ENCODE assay signal across 22 cellular contexts in the genomic region with DNA sequence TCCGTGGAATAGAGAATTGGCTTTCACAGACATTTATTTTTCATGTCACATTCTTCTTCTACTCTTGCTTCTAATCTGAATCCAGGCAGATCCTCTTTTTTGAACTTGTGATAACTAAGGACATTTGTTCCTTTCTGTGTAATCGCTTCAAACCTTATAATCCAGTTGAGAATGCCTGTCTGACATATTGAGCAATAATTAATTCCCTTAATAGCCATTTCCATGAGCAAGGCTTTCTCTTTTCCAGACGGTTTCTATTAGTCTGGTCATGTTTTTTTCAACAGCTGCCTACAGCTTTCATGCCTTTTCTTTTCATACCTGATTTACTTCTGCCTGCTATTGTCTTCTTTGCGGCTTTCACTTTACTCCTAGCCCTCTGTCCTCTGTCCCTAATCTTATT.
DNase-seq lines count a peak whose midpoint lies in the region; ATAC-seq, FAIRE-seq and TF ChIP-seq lines count a peak whose summit lies in the region.
"Had no signal": no experiment of that assay in that cellular context is flagged by ENCODE, and none has a peak within 500 bp of the region (broad histone marks: within the 10 kb centered on the region; RNA-seq: fewer than 3 reads in every experiment).

No MANE protein-coding gene starts in this region.

- no peak overlapping the region for H3K9ac ChIP-seq in adipocyte (ENCODE audit: low read length)
- no peak overlapping the region for H3K9ac ChIP-seq in keratinocyte (ENCODE audit: control insufficient read depth, extremely low read depth, insufficient read depth, low read length)
- no peak overlapping the region for H3K9ac ChIP-seq in skeletal muscle satellite cell (ENCODE audit: low read depth, low read length)
- H3K9ac ChIP-seq: BLaER1 treated with 17β-estradiol and CSF1 and Interleukin-3, amounts not matched to agents 10 nM and 100 nM had no signal

- no peaks in the 10 kb centered on the region for H4K20me1 ChIP-seq in keratinocyte (ENCODE audit: control insufficient read depth, extremely low read depth, insufficient read depth, low read length)
- H4K20me1 ChIP-seq: BLaER1 treated with 17β-estradiol and CSF1 and Interleukin-3, amounts not matched to agents 10 nM and 100 nM had no signal

- H3K27me3 ChIP-seq in adipocyte (replicated peaks; ENCODE audit: control insufficient read depth, insufficient read depth, low read length) (no peaks in the 10 kb centered on the region), keratinocyte (ENCODE audit: control insufficient read depth, extremely low read depth, insufficient read depth, low read length) (no peaks in the 10 kb centered on the region), skeletal muscle satellite cell (ENCODE audit: control insufficient read depth, insufficient read depth, low read length) (no peaks in the 10 kb centered on the region)
- H3K27me3 ChIP-seq: BLaER1 treated with 17β-estradiol and CSF1 and Interleukin-3, amounts not matched to agents 10 nM and 100 nM had no signal

- H3K36me3 ChIP-seq in adipocyte (ENCODE audit: control insufficient read depth, insufficient read depth, low read length, severe bottlenecking) (no peaks in the 10 kb centered on the region), keratinocyte (ENCODE audit: control insufficient read depth in 2 of 2, extremely low read depth in 1 of 2, insufficient read depth in 2 of 2, low read length in 2 of 2) (no peaks in the 10 kb centered on the region), skeletal muscle satellite cell (ENCODE audit: insufficient read depth, low read length) (no peaks in the 10 kb centered on the region)
- H3K36me3 ChIP-seq: BLaER1 treated with 17β-estradiol and CSF1 and Interleukin-3, amounts not matched to agents 10 nM and 100 nM had no signal

- ATAC-seq in GM21360 (IDR thresholded peaks at IDR 0.05; ENCODE audit: unreplicated experiment) (no peak), GM18861 (IDR thresholded peaks at IDR 0.05; ENCODE audit: unreplicated experiment) (no peak)

- TF ChIP-seq CTCF in keratinocyte (optimal IDR thresholded peaks at IDR 0.05 in 1 of 3, IDR thresholded peaks at IDR 0.05 in 1 of 3, conservative IDR thresholded peaks at IDR 0.05 in 1 of 3; ENCODE audit: extremely low read depth in 1 of 3, insufficient read depth in 2 of 3, low read length in 3 of 3) = no peak

- peak overlapping the region; percentile 42 for H3K4me3 ChIP-seq in adipocyte (ENCODE audit: low read length)
- no peak overlapping the region for H3K4me3 ChIP-seq in keratinocyte (ENCODE audit: control insufficient read depth in 2 of 3, extremely low read depth in 1 of 3, insufficient read depth in 2 of 3, low read depth in 1 of 3, low read length in 3 of 3)
- no peak overlapping the region for H3K4me3 ChIP-seq in skeletal muscle satellite cell (ENCODE audit: low read length)
- H3K4me3 ChIP-seq: BLaER1 treated with 17β-estradiol and CSF1 and Interleukin-3, amounts not matched to agents 10 nM and 100 nM had no signal

- no peak overlapping the region for H3K27ac ChIP-seq in keratinocyte (ENCODE audit: control insufficient read depth, insufficient read depth, low read length)
- H3K27ac ChIP-seq: BLaER1 treated with 17β-estradiol and CSF1 and Interleukin-3, amounts not matched to agents 10 nM and 100 nM; RWPE1 had no signal

- no peaks in the 10 kb centered on the region for H3K9me1 ChIP-seq in keratinocyte (ENCODE audit: control insufficient read depth, extremely low read depth, insufficient read depth, low read length)

- H3K9me3 ChIP-seq in adipocyte (ENCODE audit: control insufficient read depth, low read length) = no peaks in the 10 kb centered on the region
- no peaks in the 10 kb centered on the region for H3K9me3 ChIP-seq in keratinocyte (ENCODE audit: control insufficient read depth, low read depth, low read length)
- no peaks in the 10 kb centered on the region for H3K9me3 ChIP-seq in skeletal muscle satellite cell (replicated peaks; ENCODE audit: low read length)
- H3K9me3 ChIP-seq: BLaER1 treated with 17β-estradiol and CSF1 and Interleukin-3, amounts not matched to agents 10 nM and 100 nM had no signal

- H2AFZ ChIP-seq in keratinocyte (ENCODE audit: control insufficient read depth, low read length) = no peak overlapping the region

- DNase-seq in NCI-H524 (lab: John Stamatoyannopoulos, UW) (peak; percentile 39 to 89), adipocyte (ENCODE audit: low read depth) (no peak), keratinocyte (ENCODE audit: low read depth, low spot score) (no peak), RPMI8226 (no peak)
- no peak for DNase-seq in activated CD8-positive, alpha-beta memory T cell treated with anti-CD3 and anti-CD28 coated beads, Interleukin-2, amount 50 U/mL, for 4 hours
- DNase-seq: DND-41, H7, Kasumi-1, MM.1S, NCI-H1092 treated with DMSO at 0.1 percent for 48 hours, NCI-H1694 treated with DMSO at 0.1 percent for 48 hours, NCI-H2107, NCI-H2227 treated with DMSO at 0.1 percent for 48 hours, NCI-H526, SW 1271 had no signal

- no peaks in the 10 kb centered on the region for H3K79me2 ChIP-seq in keratinocyte (ENCODE audit: control insufficient read depth, insufficient read depth, low read length)

- FAIRE-seq in keratinocyte (lab: Jason Lieb, UNC) = peak; percentile 43
- FAIRE-seq: G401.6, GM12891 had no signal

- H3K4me1 ChIP-seq in adipocyte (ENCODE audit: control insufficient read depth, insufficient read depth, low read length) (peaks cover 10% of the 10 kb centered on the region), keratinocyte (ENCODE audit: control insufficient read depth, extremely low read depth, insufficient read depth, low read length) (peaks cover 17% of the 10 kb centered on the region), skeletal muscle satellite cell (ENCODE audit: control insufficient read depth, insufficient read depth, low read length) (peaks cover 36% of the 10 kb centered on the region)

- H3K4me2 ChIP-seq in keratinocyte (ENCODE audit: control insufficient read depth, extremely low read depth, insufficient read depth, low read depth, low read length) = no peak overlapping the region
- H3K4me2 ChIP-seq in skeletal muscle satellite cell (ENCODE audit: low read length) = peak overlapping the region; percentile 16
- H3K4me2 ChIP-seq: BLaER1 treated with 17β-estradiol and CSF1 and Interleukin-3, amounts not matched to agents 10 nM and 100 nM had no signal

- dilution Hi-C loops in keratinocyte (cut with MboI; ENCODE audit: extremely low pct_ligation_motif_present, low sequenced_read_pairs) = no loop called here

Comparison
In these comparisons a context has a peak if more than half of its experiments do, and no peak if none do; other contexts are left out.
1. DNase-seq: peak in NCI-H524 (2 of 2); none in adipocyte (single experiment), keratinocyte (single experiment), RPMI8226 (single experiment) and activated CD8-positive, alpha-beta memory T cell treated with anti-CD3 and anti-CD28 coated beads, Interleukin-2, amount 50 U/mL, for 4 hours (single experiment).